ENCODE assay signal across 27 cellular contexts in genomic region chr2:31246184-31246852, GRCh38. TPM values are rescaled to one million over a fixed set of nuclear protein-coding genes. Genes with fewer than 3 reads are reported as not detected.
DNase-seq lines count a peak whose midpoint lies in the region; ATAC-seq and TF ChIP-seq lines count a peak whose summit lies in the region.
"Had no signal": no experiment of that assay in that cellular context is flagged by ENCODE, and none has a peak within 500 bp of the region (broad histone marks: within the 10 kb centered on the region; RNA-seq: fewer than 3 reads in every experiment).

No MANE protein-coding gene starts in this region.

- dilution Hi-C loops in IMR-90 (cut with HindIII; ENCODE audit: low sequenced_read_pairs, unreplicated experiment), result no loop called here

- peaks cover 3% of the 10 kb centered on the region; the same call in 1 of the 2 replicates for H3K9me1 ChIP-seq in IMR-90 (ENCODE audit: insufficient read depth, low read length)

- H2BK15ac ChIP-seq in IMR-90 (ENCODE audit: low read depth, low read length), result no peak overlapping the region
- H2BK15ac ChIP-seq in mesenchymal stem cell (ENCODE audit: low read depth, poor library complexity, severe bottlenecking), result no peak overlapping the region

- H3K79me1 ChIP-seq in IMR-90 (ENCODE audit: low read depth in 1 of 2, low read length in 2 of 2), result peaks cover 0 to 8% of the 10 kb centered on the region in 2 experiments; a peak in 2 of 4 replicates
- H3K79me1 ChIP-seq in mesenchymal stem cell (replicated peaks; ENCODE audit: low read length, poor library complexity, severe bottlenecking), result peaks cover 39% of the 10 kb centered on the region

- H3K27ac ChIP-seq in IMR-90 (ENCODE audit: insufficient read depth, low read length), result no peak overlapping the region
- no peak overlapping the region for H3K27ac ChIP-seq in mesenchymal stem cell (ENCODE audit: low read length, poor library complexity, severe bottlenecking)
- H3K27ac ChIP-seq: heart right ventricle had no signal

- H4K8ac ChIP-seq in IMR-90 (ENCODE audit: low read depth in 2 of 2, low read length in 2 of 2) (no peak overlapping the region), mesenchymal stem cell (ENCODE audit: low read length) (no peak overlapping the region)

- H2AK5ac ChIP-seq in IMR-90 (ENCODE audit: low read depth, low read length) (no peak overlapping the region), mesenchymal stem cell (ENCODE audit: low read length, severe bottlenecking) (peak overlapping the region; percentile 23)

- no peaks in the 10 kb centered on the region for H3K27me3 Mint-ChIP-seq in WTC11 (ENCODE audit: low read depth)
- H3K27me3 Mint-ChIP-seq: activated CD4-positive, alpha-beta memory T cell treated with anti-CD3 and anti-CD28 coated beads for 36 hours; CD4-positive, alpha-beta memory T cell; central memory CD8-positive, alpha-beta T cell had no signal

- WGBS in IMR-90 (ENCODE audit: extremely low coverage in 2 of 2, insufficient read length in 1 of 2), 2 experiments, result 86% methylated on average over 1 of the region's 3 CpGs; no CpG with 5 or more reads in 1 of the 2 experiments
- 52% methylated on average over 2 of the region's 3 CpGs for WGBS in mesenchymal stem cell

- H3K9ac ChIP-seq in IMR-90 (ENCODE audit: low read depth, low read length) (no peak overlapping the region), mesenchymal stem cell (ENCODE audit: low read length) (no peak overlapping the region)

- no peak overlapping the region for H4K91ac ChIP-seq in IMR-90 (ENCODE audit: insufficient read depth, low read depth, low read length)
- no peak overlapping the region for H4K91ac ChIP-seq in mesenchymal stem cell (ENCODE audit: low read length)

- intact Hi-C loops in IMR-90 (cut with micrococcal nuclease), result no loop called here

- no peak overlapping the region for H2BK20ac ChIP-seq in IMR-90 (ENCODE audit: low read depth, low read length)

- H2BK120ac ChIP-seq in IMR-90 (ENCODE audit: low read depth, low read length) (no peak overlapping the region), mesenchymal stem cell (ENCODE audit: low read depth, low read length) (no peak overlapping the region)

- H3K56ac ChIP-seq in IMR-90 (ENCODE audit: extremely low read depth, insufficient read depth, low read length), result no peak overlapping the region

- H3K4me2 ChIP-seq in IMR-90 (ENCODE audit: low read depth, low read length) (no peak overlapping the region), mesenchymal stem cell (ENCODE audit: low read length, poor library complexity, severe bottlenecking) (no peak overlapping the region)

- H2AFZ ChIP-seq in IMR-90 (replicated peaks; ENCODE audit: low read length, poor library complexity), result no peak overlapping the region
- H2AFZ ChIP-seq in mesenchymal stem cell (ENCODE audit: low read depth, low read length), result no peak overlapping the region

- no peaks in the 10 kb centered on the region for H3K27me3 ChIP-seq in IMR-90 (ENCODE audit: control insufficient read depth, insufficient read depth, low read length)
- no peaks in the 10 kb centered on the region for H3K27me3 ChIP-seq in mesenchymal stem cell (ENCODE audit: control insufficient read depth in 1 of 2, insufficient read depth in 1 of 2, low read length in 2 of 2)
- H3K27me3 ChIP-seq: heart right ventricle had no signal

- CTCF ChIA-PET in IMR-90 (lab: Yijun Ruan, JAX), result no interaction called here
- CTCF ChIA-PET in WTC11 (lab: Charles Lee), result no interaction called here

- H2BK5ac ChIP-seq in IMR-90 (ENCODE audit: low read depth, low read length, poor library complexity, severe bottlenecking), result no peak overlapping the region
- H2BK5ac ChIP-seq in mesenchymal stem cell (ENCODE audit: low read depth, low read length, poor library complexity, severe bottlenecking), result no peak overlapping the region

- H3K4me3 Mint-ChIP-seq in WTC11, result no peak overlapping the region
- H3K4me3 Mint-ChIP-seq: activated CD4-positive, alpha-beta memory T cell treated with anti-CD3 and anti-CD28 coated beads for 36 hours; central memory CD8-positive, alpha-beta T cell; endodermal cell; nephron progenitor cell had no signal

- H3K9me3 Mint-ChIP-seq in WTC11, result no peaks in the 10 kb centered on the region
- H3K9me3 Mint-ChIP-seq: activated CD4-positive, alpha-beta memory T cell treated with anti-CD3 and anti-CD28 coated beads for 36 hours; CD4-positive, alpha-beta memory T cell; central memory CD8-positive, alpha-beta T cell; endodermal cell; nephron progenitor cell had no signal

- no peak for TF ChIP-seq POLR2A in IMR-90 (IDR thresholded peaks at IDR 0.05; ENCODE audit: low read depth, low read length)

- peak; percentile 18 for DNase-seq in COR-L47 (lab: John Stamatoyannopoulos, UW)
- DNase-seq in IMR-90, result peak; percentile 65
- no peak for DNase-seq in WTC11 (ENCODE audit: low spot score)
- no peak for DNase-seq in mesenchymal stem cell
- DNase-seq in HUDEP-2 (lab: John Stamatoyannopoulos, UW; ENCODE audit: unreplicated experiment in 76 of 76), result no peak
- DNase-seq in GM13977 (ENCODE audit: low spot score), result no peak
- DNase-seq in 8988T, result no peak
- DNase-seq: activated CD4-positive, alpha-beta memory T cell treated with anti-CD3 and anti-CD28 coated beads for 36 hours; activated CD4-positive, alpha-beta T cell treated with anti-CD3 and anti-CD28 coated beads for 1 hour; activated CD8-positive, alpha-beta memory T cell treated with anti-CD3 and anti-CD28 coated beads, Interleukin-2, amount 50 U/mL, for 4 hours; activated naive CD4-positive, alpha-beta T cell treated with Interleukin-2 at 50 U/mL for 16 hours; CD4-positive, alpha-beta memory T cell; dermis blood vessel endothelial cell; endodermal cell; heart right ventricle; NCI-H1048; NCI-H187; NCI-H2171; NCI-H510A treated with DMSO at 0.1 percent for 48 hours; nephron progenitor cell; PC-3; stimulated activated naive CD4-positive, alpha-beta T cell treated with Interleukin-2 at 50 U/mL for 16 hours; T-helper 2 cell had no signal

- H3K4me3 ChIP-seq in IMR-90 (ENCODE audit: insufficient read depth, low read depth, low read length), result no peak overlapping the region
- H3K4me3 ChIP-seq in mesenchymal stem cell (ENCODE audit: insufficient read depth in 1 of 2, low read depth in 1 of 2, low read length in 2 of 2), result no peak overlapping the region
- H3K4me3 ChIP-seq: heart right ventricle had no signal

- H3K23ac ChIP-seq in IMR-90 (ENCODE audit: low read depth, low read length), result no peak overlapping the region
- H3K23ac ChIP-seq in mesenchymal stem cell (ENCODE audit: low read length in 2 of 2), result no peak overlapping the region

- H3K4me1 ChIP-seq in IMR-90 (ENCODE audit: control insufficient read depth, insufficient read depth, low read length) (peaks cover 6% of the 10 kb centered on the region), mesenchymal stem cell (ENCODE audit: control insufficient read depth, insufficient read depth, low read depth, low read length) (peaks cover 21% of the 10 kb centered on the region)

- H3K4ac ChIP-seq in IMR-90 (ENCODE audit: low read depth, low read length) (no peak overlapping the region), mesenchymal stem cell (ENCODE audit: low read depth in 1 of 2, low read length in 2 of 2) (no peak overlapping the region)

- TF ChIP-seq CTCF in IMR-90 (conservative IDR thresholded peaks at IDR 0.05; ENCODE audit: low read depth, low read length) (no peak), WTC11 (IDR thresholded peaks at IDR 0.05) (no peak), GM13977 (IDR thresholded peaks at IDR 0.05; ENCODE audit: extremely low read depth, insufficient read depth, missing control alignments) (no peak)

- H3K36me3 ChIP-seq in IMR-90 (ENCODE audit: control insufficient read depth, insufficient read depth, low read length) (peaks cover 38% of the 10 kb centered on the region), mesenchymal stem cell (ENCODE audit: control insufficient read depth in 1 of 2, insufficient read depth in 2 of 2, low read depth in 1 of 2, low read length in 2 of 2) (peaks cover 37 to 40% of the 10 kb centered on the region in 2 experiments)

- peaks cover 7% of the 10 kb centered on the region for H3K36me3 Mint-ChIP-seq in WTC11
- H3K36me3 Mint-ChIP-seq: activated CD4-positive, alpha-beta memory T cell treated with anti-CD3 and anti-CD28 coated beads for 36 hours had no signal

- ATAC-seq in IMR-90 (ENCODE audit: low read depth), result peak; percentile 77
- ATAC-seq in WTC11, result no peak
- ATAC-seq in HG02981 (IDR thresholded peaks at IDR 0.05; ENCODE audit: unreplicated experiment), result no peak
- ATAC-seq: HCT116, heart right ventricle, PC-3, Right ventricle myocardium inferior had no signal

- H3K18ac ChIP-seq in IMR-90 (ENCODE audit: low read depth, low read length) (no peak overlapping the region), mesenchymal stem cell (ENCODE audit: low read depth in 1 of 2, low read length in 2 of 2) (no peak overlapping the region)

- H3K14ac ChIP-seq in IMR-90 (replicated peaks; ENCODE audit: low read depth, low read length) (no peak overlapping the region), mesenchymal stem cell (ENCODE audit: low read length in 2 of 2) (no peak overlapping the region)

- no peak for TF ChIP-seq RAD21 in IMR-90 (IDR thresholded peaks at IDR 0.05; ENCODE audit: low read length)

- POLR2A ChIA-PET in IMR-90 (lab: Charles Lee; ENCODE audit: unreplicated experiment), result no interaction called here
- POLR2A ChIA-PET in WTC11 (lab: Charles Lee), result interaction anchor here (1.1 kb wide), 1 partner anchor 12 kb away, joined by 3 read pairs; no protein-coding TSS in a partner anchor

- H2AK9ac ChIP-seq in IMR-90 (replicated peaks; ENCODE audit: low read depth, low read length, poor library complexity), result peak overlapping the region; percentile 79

- H3K9me3 ChIP-seq in IMR-90 (ENCODE audit: control insufficient read depth, insufficient read depth, low read length), result no peaks in the 10 kb centered on the region
- H3K9me3 ChIP-seq in mesenchymal stem cell (ENCODE audit: control insufficient read depth, low read length), result no peaks in the 10 kb centered on the region
- H3K9me3 ChIP-seq: heart right ventricle had no signal

- H2BK12ac ChIP-seq in mesenchymal stem cell (ENCODE audit: low read length in 2 of 2), result no peak overlapping the region

- no peak overlapping the region for H4K5ac ChIP-seq in IMR-90 (ENCODE audit: low read depth, low read length)

- in situ Hi-C loops in IMR-90 (cut with MboI; ENCODE audit: low sequenced_read_pairs), result no loop called here
- in situ Hi-C loops in GM13977 (cut with MboI; ENCODE audit: low pct_unique_long_range_greater_than_20kb, low sequenced_read_pairs, unreplicated experiment), result no loop called here

- H3K4me1 Mint-ChIP-seq in WTC11, result no peaks in the 10 kb centered on the region
- H3K4me1 Mint-ChIP-seq: central memory CD8-positive, alpha-beta T cell had no signal

- no peaks in the 10 kb centered on the region for H4K20me1 ChIP-seq in IMR-90 (ENCODE audit: insufficient read depth, low read length)

- BruUV-seq in IMR-90 (replicated peaks; lab: Mats Ljungman, UMichigan), result no TSS peak

- peak overlapping the region; percentile 3; the same call in 1 of the 2 replicates for H3K27ac Mint-ChIP-seq in WTC11
- H3K27ac Mint-ChIP-seq: activated CD4-positive, alpha-beta memory T cell treated with anti-CD3 and anti-CD28 coated beads for 36 hours; nephron progenitor cell had no signal

RNA-seq across cellular contexts. Expression of gene EHD3, which starts 12.4 kb away (rescaled TPM):
- 34.4 and 39.8 TPM in 2 replicates for total RNA-seq in IMR-90 (2012; rRNA removed)
- 29.1 and 31.8 TPM in 2 replicates for polyA plus RNA-seq in IMR-90 (2012; rRNA removed)
- 14.9 and 29.2 TPM in 2 replicates for polyA plus RNA-seq in IMR-90 (2012; cell fraction: cytosol; rRNA removed)
- polyA plus RNA-seq in IMR-90 (2012; cell fraction: nucleus; rRNA removed; ENCODE audit: low replicate concordance), result 16.5 and 17.6 TPM in 2 replicates
- total RNA-seq in WTC11 (2021), result 9.8 to 10.2 TPM (median 10.0 TPM) in 3 replicates
- 63.7 TPM for polyA plus RNA-seq in mesenchymal stem cell (2013, experiment 1 of 2)
- polyA plus RNA-seq in mesenchymal stem cell (2013, experiment 2 of 2), result 62.4 TPM

RNA-seq across cellular contexts. Expression of gene CAPN14, which starts 29.0 kb away (rescaled TPM):
- total RNA-seq in IMR-90 (2012; rRNA removed) (under 0.01 TPM in 2 replicates), WTC11 (2021) (0.11 to 0.37 TPM (median 0.11 TPM) in 3 replicates)
- polyA plus RNA-seq in IMR-90 (2012; rRNA removed), result 0.07 and 0.09 TPM in 2 replicates
- 0.03 and 0.08 TPM in 2 replicates for polyA plus RNA-seq in IMR-90 (2012; cell fraction: cytosol; rRNA removed)
- polyA plus RNA-seq in IMR-90 (2012; cell fraction: nucleus; rRNA removed; ENCODE audit: low replicate concordance), result 0.13 and 0.24 TPM in 2 replicates
- 0.07 TPM for polyA plus RNA-seq in mesenchymal stem cell (2013, experiment 1 of 2)
- polyA plus RNA-seq in mesenchymal stem cell (2013, experiment 2 of 2), result 0.04 TPM
- total RNA-seq: dermis blood vessel endothelial cell, PC-3 had no signal

Comparison
In these comparisons a context has a peak if more than half of its experiments do, and no peak if none do; other contexts are left out.
1. DNase-seq: peak in COR-L47 (single experiment) and IMR-90 (single experiment); none in WTC11 (single experiment), mesenchymal stem cell (single experiment), HUDEP-2 (0 of 76), GM13977 (single experiment) and 8988T (single experiment).